Comparison of ENCODE assay signal across 13 cellular contexts in the genomic region with DNA sequence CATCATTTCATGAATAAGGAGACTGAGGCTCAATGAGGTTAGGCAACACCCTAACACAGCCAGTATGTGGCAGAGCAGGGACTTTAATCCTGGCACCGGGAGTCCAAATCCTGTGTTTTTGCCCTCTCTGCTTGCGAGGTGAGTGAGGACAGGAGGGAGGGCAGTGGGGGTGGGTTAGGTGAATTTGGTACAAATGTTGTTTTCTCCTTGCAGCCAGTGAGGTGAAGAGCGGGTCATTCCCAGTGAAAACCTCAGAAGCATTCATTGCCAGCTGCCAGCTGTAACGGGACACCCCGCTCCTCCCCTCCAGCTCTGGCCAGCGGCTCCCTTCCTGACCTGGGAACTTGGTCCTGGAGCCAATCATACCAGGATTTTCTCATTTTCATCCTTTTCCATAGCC. TPM values are rescaled to one million over a fixed set of nuclear protein-coding genes. Genes with fewer than 3 reads are reported as not detected.
DNase-seq lines count a peak whose midpoint lies in the region; ATAC-seq and TF ChIP-seq lines count a peak whose summit lies in the region.
"Had no signal": no experiment of that assay in that cellular context is flagged by ENCODE, and none has a peak within 500 bp of the region (broad histone marks: within the 10 kb centered on the region; RNA-seq: fewer than 3 reads in every experiment).

No MANE protein-coding gene starts in this region.

- ATAC-seq in HG03354 (IDR thresholded peaks at IDR 0.05; ENCODE audit: poor library complexity, severe bottlenecking, unreplicated experiment) (no peak), foreskin keratinocyte (no peak)
- ATAC-seq: pancreas had no signal

- H3K4me1 ChIP-seq in foreskin keratinocyte: peaks cover 20% of the 10 kb centered on the region

- no peak for TF ChIP-seq CTCF in foreskin keratinocyte (conservative IDR thresholded peaks at IDR 0.05)

- DNase-seq in AG08395 (ENCODE audit: low spot score) (peak; percentile 61), M059J (ENCODE audit: low read depth) (peak; percentile 87), ecto neural progenitor cell (ENCODE audit: low spot score) (peak; percentile 52), myocyte (ENCODE audit: low read depth) (peak; percentile 75), NCI-H510A treated with DMSO at 0.1 percent for 48 hours (lab: John Stamatoyannopoulos, UW) (no peak), foreskin keratinocyte (no peak), NCI-H1694 treated with DMSO at 0.1 percent for 48 hours (lab: John Stamatoyannopoulos, UW) (no peak)
- DNase-seq: activated CD4-positive, alpha-beta T cell treated with anti-CD3 and anti-CD28 coated beads for 1 hour; Kasumi-1; NCI-H748 treated with DMSO at 0.1 percent for 48 hours had no signal

- peaks cover 85% of the 10 kb centered on the region for H3K27me3 ChIP-seq in foreskin keratinocyte
- H3K27me3 ChIP-seq: pancreas had no signal

- H3K27ac ChIP-seq in foreskin keratinocyte: no peak overlapping the region
- H3K27ac ChIP-seq: pancreas, SK-N-MC had no signal

RNA-seq across cellular contexts. Expression of gene RAB6B, which starts 45.7 kb away (rescaled TPM):
- total RNA-seq in M059J (2014; rRNA removed; shearing (Covaris generic)): 0.25 and 0.62 TPM in 2 replicates
- total RNA-seq in myocyte (0.37 and 1.1 TPM in 2 replicates), foreskin keratinocyte (0.41 and 0.42 TPM in 2 replicates)
- 9.3 TPM for polyA plus RNA-seq in myocyte (2012)
- 0.88 and 1.7 TPM in 2 replicates for polyA plus RNA-seq in foreskin keratinocyte

Comparison
In these comparisons a context has a peak if more than half of its experiments do, and no peak if none do; other contexts are left out.
1. DNase-seq: peak in AG08395 (single experiment), M059J (single experiment), ecto neural progenitor cell (single experiment) and myocyte (single experiment); none in NCI-H510A treated with DMSO at 0.1 percent for 48 hours (single experiment), foreskin keratinocyte (0 of 2) and NCI-H1694 treated with DMSO at 0.1 percent for 48 hours (single experiment).